ENCODE assay signal across 14 cellular contexts in the genomic region with DNA sequence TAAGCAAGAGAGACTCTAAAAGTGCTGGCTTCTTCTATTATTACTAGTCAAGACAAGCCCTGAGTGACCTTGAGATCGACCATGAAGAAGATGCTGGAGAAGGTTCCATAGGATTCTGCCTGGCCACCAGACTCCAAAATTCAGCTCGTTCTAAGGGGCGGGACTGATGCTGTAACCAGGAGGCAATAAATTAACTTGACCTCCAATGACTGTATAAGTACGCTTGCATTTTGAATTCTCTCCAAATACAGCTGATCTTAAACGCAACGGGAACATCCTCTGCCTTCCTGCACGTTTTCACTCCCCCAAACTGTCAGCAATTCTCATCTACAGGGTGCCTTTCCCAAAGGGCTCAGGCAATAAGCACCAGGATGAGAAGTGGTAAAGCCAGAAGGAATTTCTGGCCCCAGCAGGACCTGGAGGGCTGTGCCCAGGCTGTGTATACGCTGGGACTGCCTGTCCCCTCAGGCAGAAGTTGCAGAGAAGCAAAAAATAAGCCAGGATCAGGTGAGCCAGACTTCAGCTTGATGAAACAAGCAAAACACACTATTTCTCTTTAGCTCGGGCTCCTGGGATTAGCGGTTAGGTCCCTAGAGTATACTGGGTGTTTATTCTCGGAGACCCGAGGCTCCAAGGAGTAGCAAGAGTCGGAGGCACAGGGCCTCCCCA.
"Had no signal": no experiment of that assay in that cellular context is flagged by ENCODE, and none has a peak within 500 bp of the region (broad histone marks: within the 10 kb centered on the region; RNA-seq: fewer than 3 reads in every experiment).

No MANE protein-coding gene starts in this region.

- H3K4me3 Mint-ChIP-seq: activated CD4-positive, alpha-beta memory T cell treated with anti-CD3 and anti-CD28 coated beads for 36 hours; activated CD4-positive, alpha-beta T cell treated with anti-CD3 and anti-CD28 coated beads for 36 hours; brain had no signal

- H3K9me3 Mint-ChIP-seq: activated CD4-positive, alpha-beta memory T cell treated with anti-CD3 and anti-CD28 coated beads for 36 hours had no signal

- H3K27ac ChIP-seq: dorsolateral prefrontal cortex, gastrocnemius medialis, heart left ventricle, left lung had no signal

- DNase-seq: activated CD4-positive, alpha-beta memory T cell treated with anti-CD3 and anti-CD28 coated beads for 36 hours; activated CD4-positive, alpha-beta T cell treated with anti-CD3 and anti-CD28 coated beads for 36 hours; activated T-cell treated with anti-CD3 and anti-CD28 coated beads for 4 hours; anterior cingulate cortex; dorsolateral prefrontal cortex; gastrocnemius medialis; heart left ventricle; left lung; stimulated activated CD8-positive, alpha-beta memory T cell treated with anti-CD3 and anti-CD28 coated beads, Interleukin-4, amount 100 ng/mL, for 48 hours; stimulated activated naive CD4-positive, alpha-beta T cell; T-helper 2 cell had no signal

- FAIRE-seq: colon had no signal

- H3K27me3 Mint-ChIP-seq: activated CD4-positive, alpha-beta T cell treated with anti-CD3 and anti-CD28 coated beads for 36 hours had no signal

- H3K36me3 Mint-ChIP-seq: activated CD4-positive, alpha-beta memory T cell treated with anti-CD3 and anti-CD28 coated beads for 36 hours; brain had no signal

- H3K27ac Mint-ChIP-seq: activated CD4-positive, alpha-beta memory T cell treated with anti-CD3 and anti-CD28 coated beads for 36 hours; activated CD4-positive, alpha-beta T cell treated with anti-CD3 and anti-CD28 coated beads for 36 hours; brain had no signal

- H3K36me3 ChIP-seq: gastrocnemius medialis, heart left ventricle, left lung, thyroid gland had no signal

- H3K4me1 Mint-ChIP-seq: activated CD4-positive, alpha-beta T cell treated with anti-CD3 and anti-CD28 coated beads for 36 hours had no signal

- ATAC-seq: activated CD4-positive, alpha-beta T cell treated with anti-CD3 and anti-CD28 coated beads for 36 hours; gastrocnemius medialis; heart left ventricle; left lung had no signal

- H3K4me3 ChIP-seq: dorsolateral prefrontal cortex, gastrocnemius medialis, heart left ventricle, left lung, thyroid gland had no signal

- H3K4me1 ChIP-seq: gastrocnemius medialis, heart left ventricle, left lung had no signal

- H3K9me3 ChIP-seq: gastrocnemius medialis, heart left ventricle, left lung, thyroid gland had no signal

- H3K27me3 ChIP-seq: dorsolateral prefrontal cortex, gastrocnemius medialis, heart left ventricle, left lung, thyroid gland had no signal
